In genomic region chr12:108063192-108063591, GRCh38 we compare ENCODE assay signal across 12 cellular contexts.
DNase-seq lines count a peak whose midpoint lies in the region; TF ChIP-seq lines count a peak whose summit lies in the region.
"Had no signal": no experiment of that assay in that cellular context is flagged by ENCODE, and none has a peak within 500 bp of the region (broad histone marks: within the 10 kb centered on the region; RNA-seq: fewer than 3 reads in every experiment).

No MANE protein-coding gene starts in this region.

- H3K4me1 Mint-ChIP-seq in MCF 10A (ENCODE audit: insufficient read depth, unreplicated experiment), result no peaks in the 10 kb centered on the region
- H3K4me1 Mint-ChIP-seq: nephron had no signal

- peak; percentile 33 for DNase-seq in MCF 10A (ENCODE audit: unreplicated experiment)
- DNase-seq in breast epithelium (ENCODE audit: low spot score in 2 of 2), result no peak
- DNase-seq in NCI-H526 treated with DMSO at 0.1 percent for 48 hours (lab: John Stamatoyannopoulos, UW), result peak; percentile 32
- DNase-seq in epithelial cell of proximal tubule (ENCODE audit: low read depth), result no peak
- no peak for DNase-seq in thyroid gland
- DNase-seq in pons (ENCODE audit: low spot score), result no peak
- DNase-seq in retina, result no peak
- DNase-seq in HPDE6-E6E7 (ENCODE audit: extremely low spot score), result no peak
- DNase-seq: effector CD8-positive, alpha-beta T cell; NCI-H1436 treated with DMSO at 0.1 percent for 48 hours had no signal

- H3K9me3 ChIP-seq in breast epithelium (peaks cover 0 to 4% of the 10 kb centered on the region in 2 donors), thyroid gland (no peaks in the 10 kb centered on the region)
- H3K9me3 ChIP-seq: HAP-1 had no signal

- BruUV-seq in MCF 10A (replicated peaks; lab: Mats Ljungman, UMichigan), result no TSS peak

- CTCF ChIA-PET in MCF 10A (lab: Yijun Ruan, JAX), result no interaction called here

- POLR2A ChIA-PET in MCF 10A (lab: Yijun Ruan, JAX), result no interaction called here

- TF ChIP-seq POLR2A in breast epithelium (IDR thresholded peaks at IDR 0.05) (no peak), thyroid gland (IDR thresholded peaks at IDR 0.05) (no peak)

- H3K4me1 ChIP-seq in breast epithelium (no peaks in the 10 kb centered on the region), thyroid gland (no peaks in the 10 kb centered on the region)
- H3K4me1 ChIP-seq: HAP-1 had no signal

- H3K4me3 ChIP-seq in breast epithelium (no peak overlapping the region), epithelial cell of proximal tubule (ENCODE audit: low read depth, low read length) (no peak overlapping the region), thyroid gland (replicated peaks in 1 of 3) (no peak overlapping the region)
- H3K4me3 ChIP-seq: HAP-1 had no signal

- H3K4me3 Mint-ChIP-seq in MCF 10A (ENCODE audit: unreplicated experiment), result no peak overlapping the region
- H3K4me3 Mint-ChIP-seq: nephron had no signal

- no peaks in the 10 kb centered on the region for H3K27me3 Mint-ChIP-seq in MCF 10A (ENCODE audit: insufficient read depth, unreplicated experiment)

- intact Hi-C loops in MCF 10A (cut with micrococcal nuclease) (loop anchor here (5.0 kb wide), 1 partner anchor 449 kb away; no protein-coding TSS in a partner anchor), breast epithelium (cut with DNase I; ENCODE audit: low total_unique reads) (no loop called here), thyroid gland (cut with DNase I) (no loop called here)

- H3K27ac ChIP-seq in breast epithelium (no peak overlapping the region), thyroid gland (no peak overlapping the region)

- H3K36me3 Mint-ChIP-seq in MCF 10A (ENCODE audit: insufficient read depth, unreplicated experiment), result no peaks in the 10 kb centered on the region

- 15 to 18% methylated on average over 3 of the region's 3 CpGs for WGBS in thyroid gland, 2 donors

- no peaks in the 10 kb centered on the region for H3K9me3 Mint-ChIP-seq in MCF 10A (ENCODE audit: unreplicated experiment)

- TF ChIP-seq CTCF in MCF 10A (IDR thresholded peaks at IDR 0.05; ENCODE audit: unreplicated experiment) (peak; percentile 26), breast epithelium (IDR thresholded peaks at IDR 0.05) (no peak), epithelial cell of proximal tubule (conservative IDR thresholded peaks at IDR 0.05; ENCODE audit: low read depth, low read length) (peak; percentile 40), thyroid gland (IDR thresholded peaks at IDR 0.05) (peak in 4 of 6 experiments; percentile 21 to 52 (median 42))

- no peak overlapping the region for H3K27ac Mint-ChIP-seq in MCF 10A (ENCODE audit: low read depth, unreplicated experiment)
- H3K27ac Mint-ChIP-seq: nephron had no signal

- H3K27me3 ChIP-seq in breast epithelium, result peaks cover 0 to 7% of the 10 kb centered on the region in 2 donors
- no peaks in the 10 kb centered on the region for H3K27me3 ChIP-seq in thyroid gland

- H3K36me3 ChIP-seq in breast epithelium (no peaks in the 10 kb centered on the region), thyroid gland (no peaks in the 10 kb centered on the region)
- H3K36me3 ChIP-seq: HAP-1 had no signal

Comparison
In these comparisons a context has a peak if more than half of its experiments do, and no peak if none do; other contexts are left out.
1. DNase-seq: peak in MCF 10A (single experiment) and NCI-H526 treated with DMSO at 0.1 percent for 48 hours (single experiment); none in breast epithelium (0 of 2), epithelial cell of proximal tubule (single experiment), thyroid gland (0 of 2), pons (single experiment), retina (single experiment) and HPDE6-E6E7 (single experiment).
2. CTCF ChIP-seq: peak in MCF 10A (single experiment), epithelial cell of proximal tubule (single experiment) and thyroid gland (4 of 6); none in breast epithelium (0 of 3).